12 cellular contexts compared by ENCODE assay signal in the genomic region with DNA sequence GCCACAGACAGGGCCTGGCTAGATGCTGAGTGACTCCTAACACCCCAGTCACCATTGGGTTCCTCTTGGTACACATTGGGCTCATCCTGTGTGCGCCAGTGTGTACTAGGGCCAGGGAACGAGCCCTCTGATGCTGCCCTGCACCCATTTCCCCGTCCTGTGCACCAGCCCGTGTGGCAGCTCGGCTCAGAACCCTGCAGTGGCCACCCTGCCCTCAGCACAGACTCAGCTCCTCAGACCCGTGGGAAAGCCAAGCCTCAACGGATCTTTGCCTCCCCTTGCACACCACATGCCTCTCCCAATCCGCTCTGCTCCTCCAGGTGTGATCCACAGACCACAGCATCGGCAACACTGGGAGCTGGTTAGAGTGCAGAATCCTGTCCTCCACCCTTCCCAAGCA.
"Had no signal": no experiment of that assay in that cellular context is flagged by ENCODE, and none has a peak within 500 bp of the region (broad histone marks: within the 10 kb centered on the region; RNA-seq: fewer than 3 reads in every experiment).

No MANE protein-coding gene starts in this region.

- H3K4me1 Mint-ChIP-seq: activated CD8-positive, alpha-beta memory T cell treated with anti-CD3 and anti-CD28 coated beads, Interleukin-2, amount 10 ng/mL, durations not matched to agents 7 days and 5 days; activated naive CD8-positive, alpha-beta T cell treated with anti-CD3 and anti-CD28 coated beads for 36 hours had no signal

- H3K27me3 ChIP-seq: heart left ventricle, left lung had no signal

- H3K4me3 Mint-ChIP-seq: activated CD8-positive, alpha-beta memory T cell treated with anti-CD3 and anti-CD28 coated beads, Interleukin-2, amount 10 ng/mL, durations not matched to agents 7 days and 5 days; activated naive CD8-positive, alpha-beta T cell treated with anti-CD3 and anti-CD28 coated beads for 36 hours; activated T-cell treated with anti-CD3 and anti-CD28 coated beads, Interleukin-2, amount 50 U/mL, for 4 hours had no signal

- H3K4me1 ChIP-seq: left lung had no signal

- H3K36me3 Mint-ChIP-seq: activated CD8-positive, alpha-beta memory T cell treated with anti-CD3 and anti-CD28 coated beads, Interleukin-2, amount 10 ng/mL, durations not matched to agents 7 days and 5 days; activated naive CD8-positive, alpha-beta T cell treated with anti-CD3 and anti-CD28 coated beads for 36 hours had no signal

- H3K9me3 Mint-ChIP-seq: activated naive CD8-positive, alpha-beta T cell treated with anti-CD3 and anti-CD28 coated beads for 36 hours; activated T-cell treated with anti-CD3 and anti-CD28 coated beads, Interleukin-2, amount 50 U/mL, for 4 hours had no signal

- H3K27ac ChIP-seq: heart left ventricle, left lung had no signal

- H3K4me3 ChIP-seq: heart left ventricle, left lung had no signal

- DNase-seq: activated CD8-positive, alpha-beta memory T cell treated with anti-CD3 and anti-CD28 coated beads, Interleukin-2, amount 10 ng/mL, durations not matched to agents 7 days and 5 days; activated gamma-delta T cell treated with Interleukin-2 at 50 U/mL for 16 hours; activated naive CD8-positive, alpha-beta T cell treated with anti-CD3 and anti-CD28 coated beads for 36 hours; activated T-cell treated with anti-CD3 and anti-CD28 coated beads, Interleukin-2, amount 50 U/mL, for 4 hours; anterior cingulate cortex; right cardiac atrium; stimulated activated CD4-positive, alpha-beta T cell treated with anti-CD3 and anti-CD28 coated beads, Interleukin-12 subunit alpha, Interleukin-12 subunit beta, amount 100 ng/mL, for 4 hours; stimulated activated naive CD4-positive, alpha-beta T cell treated with Interleukin-2 at 50 U/mL for 16 hours had no signal

- ATAC-seq: activated CD4-positive, CD25-positive, alpha-beta regulatory T cell treated with anti-CD3 and anti-CD28 coated beads, Interleukin-2, amount 50 U/mL, for 24 hours; activated CD8-positive, alpha-beta memory T cell treated with anti-CD3 and anti-CD28 coated beads, Interleukin-2, amount 10 ng/mL, durations not matched to agents 7 days and 5 days; activated T-cell treated with anti-CD3 and anti-CD28 coated beads, Interleukin-2, amount 50 U/mL, for 4 hours; heart left ventricle; left lung; right cardiac atrium had no signal

- H3K27me3 Mint-ChIP-seq: activated CD8-positive, alpha-beta memory T cell treated with anti-CD3 and anti-CD28 coated beads, Interleukin-2, amount 10 ng/mL, durations not matched to agents 7 days and 5 days; progenitor cell of endocrine pancreas had no signal

- H3K9me3 ChIP-seq: heart left ventricle, left lung had no signal

- H3K27ac Mint-ChIP-seq: activated CD8-positive, alpha-beta memory T cell treated with anti-CD3 and anti-CD28 coated beads, Interleukin-2, amount 10 ng/mL, durations not matched to agents 7 days and 5 days; activated naive CD8-positive, alpha-beta T cell treated with anti-CD3 and anti-CD28 coated beads for 36 hours; progenitor cell of endocrine pancreas had no signal
